20 cellular contexts compared by ENCODE assay signal in genomic region chr5:138943615-138944173, GRCh38.
A peak's percentile ranks its signal among the peaks of the same experiment; 100 is the strongest.
DNase-seq lines count a peak whose midpoint lies in the region; ATAC-seq, FAIRE-seq and TF ChIP-seq lines count a peak whose summit lies in the region.
"Had no signal": no experiment of that assay in that cellular context is flagged by ENCODE, and none has a peak within 500 bp of the region (broad histone marks: within the 10 kb centered on the region; RNA-seq: fewer than 3 reads in every experiment).

No MANE protein-coding gene starts in this region.

- peak overlapping the region; percentile 77 for H2BK120ac ChIP-seq in neuronal stem cell (ENCODE audit: low read depth, low read length)

- no peak overlapping the region for H2BK12ac ChIP-seq in neuronal stem cell (ENCODE audit: low read length)

- no peak overlapping the region for H3K4me3 ChIP-seq in DND-41 (ENCODE audit: low read depth in 1 of 2, low read length in 2 of 2)
- H3K4me3 ChIP-seq in neuronal stem cell (ENCODE audit: low read length in 2 of 2), result no peak overlapping the region
- H3K4me3 ChIP-seq: cardiac muscle cell, ovary, vagina had no signal

- H3K4me1 ChIP-seq in DND-41 (ENCODE audit: insufficient read depth, low read length) (no peaks in the 10 kb centered on the region), neuronal stem cell (ENCODE audit: control insufficient read depth in 2 of 2, insufficient read depth in 1 of 2, low read depth in 1 of 2, low read length in 2 of 2) (peaks cover 28 to 34% of the 10 kb centered on the region in 2 donors)
- H3K4me1 ChIP-seq: vagina had no signal

- H3K4me1 Mint-ChIP-seq in activated T-cell treated with anti-CD3 and anti-CD28 coated beads, Interleukin-2, amount 50 U/mL, for 4 hours (ENCODE audit: low read depth), result peaks cover 5% of the 10 kb centered on the region
- H3K4me1 Mint-ChIP-seq: CD14-positive monocyte had no signal

- peaks cover 7% of the 10 kb centered on the region for H3K79me1 ChIP-seq in neuronal stem cell (ENCODE audit: low read depth, low read length)

- no peak overlapping the region for H4K8ac ChIP-seq in neuronal stem cell (ENCODE audit: low read depth, low read length)

- intact Hi-C loops in Right ventricle myocardium inferior (cut with DNase I), result no loop called here

- no peaks in the 10 kb centered on the region for H3K27me3 ChIP-seq in DND-41 (ENCODE audit: insufficient read depth, low read length, poor library complexity)
- H3K27me3 ChIP-seq in neuronal stem cell (ENCODE audit: control insufficient read depth in 3 of 3, insufficient read depth in 3 of 3, low read depth in 1 of 3, low read length in 3 of 3), result no peaks in the 10 kb centered on the region
- H3K27me3 ChIP-seq: cardiac muscle cell, ovary, vagina had no signal

- H3K4me3 Mint-ChIP-seq in activated T-cell treated with anti-CD3 and anti-CD28 coated beads, Interleukin-2, amount 50 U/mL, for 4 hours, result no peak overlapping the region
- H3K4me3 Mint-ChIP-seq: activated CD4-positive, alpha-beta memory T cell treated with anti-CD3 and anti-CD28 coated beads for 36 hours; CD14-positive monocyte had no signal

- H3K4me2 ChIP-seq in DND-41 (ENCODE audit: insufficient read depth, low read length) (no peak overlapping the region), neuronal stem cell (ENCODE audit: insufficient read depth, low read length, poor library complexity, severe bottlenecking) (no peak overlapping the region)
- H3K4me2 ChIP-seq: KMS-11 had no signal

- H3K79me2 ChIP-seq in DND-41 (ENCODE audit: insufficient read depth, low read length), result no peaks in the 10 kb centered on the region

- H4K91ac ChIP-seq in neuronal stem cell (ENCODE audit: low read depth, low read length, poor library complexity), result no peak overlapping the region

- H3K18ac ChIP-seq in neuronal stem cell (ENCODE audit: low read length), result peak overlapping the region; percentile 71

- peak; percentile 31 for DNase-seq in DND-41
- DNase-seq in RCC 7860 (ENCODE audit: low spot score), result peak; percentile 60
- peak; percentile 46 for DNase-seq in islet precursor cell
- no peak for DNase-seq in neuronal stem cell (ENCODE audit: low spot score)
- no peak for DNase-seq in activated T-cell treated with anti-CD3 and anti-CD28 coated beads, Interleukin-2, amount 50 U/mL, for 4 hours
- no peak for DNase-seq in dermis blood vessel endothelial cell
- no peak for DNase-seq in Right ventricle myocardium inferior (ENCODE audit: missing footprints)
- DNase-seq: activated CD4-positive, alpha-beta memory T cell treated with anti-CD3 and anti-CD28 coated beads for 36 hours; activated CD4-positive, CD25-positive, alpha-beta regulatory T cell; activated naive CD4-positive, alpha-beta T cell treated with Interleukin-2 at 50 U/mL for 16 hours; mammary epithelial cell; naive B cell; NCI-H146; NCI-H510A treated with DMSO at 0.1 percent for 48 hours; PC-3 had no signal

- H3K4ac ChIP-seq in neuronal stem cell (ENCODE audit: low read length), result no peak overlapping the region

- H3K9me3 Mint-ChIP-seq in activated T-cell treated with anti-CD3 and anti-CD28 coated beads, Interleukin-2, amount 50 U/mL, for 4 hours, result no peaks in the 10 kb centered on the region
- H3K9me3 Mint-ChIP-seq: activated CD4-positive, alpha-beta memory T cell treated with anti-CD3 and anti-CD28 coated beads for 36 hours; naive B cell had no signal

- H3K9ac ChIP-seq in DND-41 (ENCODE audit: low read depth, low read length) (no peak overlapping the region), neuronal stem cell (ENCODE audit: low read depth, low read length, poor library complexity) (no peak overlapping the region)
- H3K9ac ChIP-seq: KMS-11 had no signal

- whole genome bisulfite sequencing in neuronal stem cell (ENCODE audit: extremely low coverage in 2 of 2, insufficient read length in 2 of 2, insufficient replicate concordance in 1 of 2), 2 donors, result no CpG with 5 or more reads among the region's 6 CpGs

- H3K27ac ChIP-seq in DND-41 (ENCODE audit: low read length), result peak overlapping the region; percentile 3; the same call in 1 of the 2 replicates
- no peak overlapping the region for H3K27ac ChIP-seq in neuronal stem cell (replicated peaks; ENCODE audit: low read length)
- H3K27ac ChIP-seq: cardiac muscle cell, KMS-11, ovary, vagina had no signal

- H3K27me3 Mint-ChIP-seq in activated T-cell treated with anti-CD3 and anti-CD28 coated beads, Interleukin-2, amount 50 U/mL, for 4 hours (ENCODE audit: low read depth), result no peaks in the 10 kb centered on the region
- H3K27me3 Mint-ChIP-seq: activated CD4-positive, alpha-beta memory T cell treated with anti-CD3 and anti-CD28 coated beads for 36 hours; naive B cell had no signal

- H2BK5ac ChIP-seq in neuronal stem cell (ENCODE audit: low read length), result peak overlapping the region; percentile 91

- FAIRE-seq in RCC 7860 (lab: Jason Lieb, UNC), result no peak

- no peaks in the 10 kb centered on the region; the same call in 1 of the 2 replicates for H4K20me1 ChIP-seq in DND-41 (ENCODE audit: insufficient read depth, low read length)

- H3K36me3 ChIP-seq in DND-41 (ENCODE audit: insufficient read depth, low read length), result peaks cover 8% of the 10 kb centered on the region; the same call in 1 of the 2 replicates
- peaks cover 7 to 17% of the 10 kb centered on the region in 2 donors for H3K36me3 ChIP-seq in neuronal stem cell (replicated peaks in 1 of 2; ENCODE audit: control insufficient read depth in 2 of 2, insufficient read depth in 2 of 2, low read length in 2 of 2)
- H3K36me3 ChIP-seq: cardiac muscle cell, ovary had no signal

- no peak overlapping the region for H2BK15ac ChIP-seq in neuronal stem cell (ENCODE audit: low read length)

- TF ChIP-seq CTCF in DND-41 (IDR thresholded peaks at IDR 0.05; ENCODE audit: borderline replicate concordance, extremely low read depth, low read length, poor library complexity, severe bottlenecking), result no peak

- H2AFZ ChIP-seq in DND-41 (ENCODE audit: low read depth, low read length) (no peak overlapping the region), neuronal stem cell (ENCODE audit: low read length) (no peak overlapping the region)

- peaks cover 21% of the 10 kb centered on the region for H3K36me3 Mint-ChIP-seq in activated T-cell treated with anti-CD3 and anti-CD28 coated beads, Interleukin-2, amount 50 U/mL, for 4 hours (ENCODE audit: insufficient read depth)

- H2AK5ac ChIP-seq in neuronal stem cell (ENCODE audit: low read depth, low read length), result peak overlapping the region; percentile 57

- ATAC-seq in DND-41 (ENCODE audit: insufficient read depth, low read depth) (peak; percentile 81), Right ventricle myocardium inferior (no peak)
- ATAC-seq in activated T-cell treated with anti-CD3 and anti-CD28 coated beads, Interleukin-2, amount 50 U/mL, for 4 hours, result no peak
- ATAC-seq: PC-3 had no signal

- peak overlapping the region; percentile 20 for H3K23ac ChIP-seq in neuronal stem cell (ENCODE audit: low read depth, low read length, poor library complexity)

- H3K9me3 ChIP-seq in DND-41 (ENCODE audit: insufficient read depth, low read length, severe bottlenecking) (no peaks in the 10 kb centered on the region), neuronal stem cell (replicated peaks in 1 of 2; ENCODE audit: control insufficient read depth in 2 of 2, insufficient read depth in 1 of 2, low read depth in 1 of 2, low read length in 2 of 2) (peaks cover 0 to 5% of the 10 kb centered on the region in 2 donors)
- H3K9me3 ChIP-seq: ovary, vagina had no signal

- H3K14ac ChIP-seq in neuronal stem cell (ENCODE audit: low read length), result peak overlapping the region; percentile 47

Comparison
In these comparisons a context has a peak if more than half of its experiments do, and no peak if none do; other contexts are left out.
1. DNase-seq: peak in DND-41 (single experiment), RCC 7860 (single experiment) and islet precursor cell (single experiment); none in neuronal stem cell (single experiment), activated T-cell treated with anti-CD3 and anti-CD28 coated beads, Interleukin-2, amount 50 U/mL, for 4 hours (single experiment), dermis blood vessel endothelial cell (single experiment) and Right ventricle myocardium inferior (single experiment).